In genomic region chr2:151796774-151797173, GRCh38 we compare ENCODE assay signal across 25 cellular contexts. TPM values are rescaled to one million over a fixed set of nuclear protein-coding genes. Genes with fewer than 3 reads are reported as not detected.
DNase-seq lines count a peak whose midpoint lies in the region; ATAC-seq, FAIRE-seq and TF ChIP-seq lines count a peak whose summit lies in the region.
"Had no signal": no experiment of that assay in that cellular context is flagged by ENCODE, and none has a peak within 500 bp of the region (broad histone marks: within the 10 kb centered on the region; RNA-seq: fewer than 3 reads in every experiment).

No MANE protein-coding gene starts in this region.

- WGBS in smooth muscle cell (ENCODE audit: low lambda C conversion rate): 93% methylated on average over 2 of the region's 2 CpGs

- no peak overlapping the region for H3K4me2 ChIP-seq in astrocyte (ENCODE audit: low read length)
- no peak overlapping the region for H3K4me2 ChIP-seq in smooth muscle cell

- POLR2A ChIA-PET in activated CD4-positive, alpha-beta T cell treated with anti-CD3 and anti-CD28 coated beads, Interleukin-2, amount 10 ng/mL, durations not matched to agents 7 days and 5 days (lab: Charles Lee): no interaction called here

- no peak for ATAC-seq in GM19463 (IDR thresholded peaks at IDR 0.05; ENCODE audit: unreplicated experiment)
- no peak for ATAC-seq in stimulated activated naive CD8-positive, alpha-beta T cell treated with anti-CD3 and anti-CD28 coated beads, Interleukin-15, Interleukin-2, amounts not matched to agents 100 U/mL and 50 U/mL, for 24 hours
- ATAC-seq: activated CD4-positive, alpha-beta T cell treated with anti-CD3 and anti-CD28 coated beads for 36 hours; CD8-positive, alpha-beta T cell; heart left ventricle; left colon; naive thymus-derived CD4-positive, alpha-beta T cell; pancreas; sciatic nerve had no signal

- no peak overlapping the region for H3K4me3 Mint-ChIP-seq in activated CD4-positive, alpha-beta T cell treated with anti-CD3 and anti-CD28 coated beads, Interleukin-2, amount 10 ng/mL, durations not matched to agents 7 days and 5 days
- no peak overlapping the region for H3K4me3 Mint-ChIP-seq in astrocyte (ENCODE audit: unreplicated experiment)
- no peak overlapping the region for H3K4me3 Mint-ChIP-seq in mesothelial cell of epicardium
- H3K4me3 Mint-ChIP-seq: activated CD4-positive, alpha-beta T cell treated with anti-CD3 and anti-CD28 coated beads for 36 hours; activated naive CD4-positive, alpha-beta T cell treated with anti-CD3 and anti-CD28 coated beads for 36 hours; CD8-positive, alpha-beta T cell; naive thymus-derived CD4-positive, alpha-beta T cell had no signal

- H3K27me3 ChIP-seq in astrocyte (ENCODE audit: insufficient read depth, low read length) (no peaks in the 10 kb centered on the region), smooth muscle cell (ENCODE audit: low read depth) (no peaks in the 10 kb centered on the region)
- H3K27me3 ChIP-seq: dorsolateral prefrontal cortex, heart left ventricle, pancreas, Peyer's patch, transverse colon had no signal

- H3K27me3 Mint-ChIP-seq in activated CD4-positive, alpha-beta T cell treated with anti-CD3 and anti-CD28 coated beads, Interleukin-2, amount 10 ng/mL, durations not matched to agents 7 days and 5 days: no peaks in the 10 kb centered on the region
- H3K27me3 Mint-ChIP-seq in astrocyte (ENCODE audit: low read depth, unreplicated experiment) (no peaks in the 10 kb centered on the region), mesothelial cell of epicardium (ENCODE audit: low read depth) (no peaks in the 10 kb centered on the region)
- H3K27me3 Mint-ChIP-seq: activated CD4-positive, alpha-beta T cell treated with anti-CD3 and anti-CD28 coated beads for 36 hours; naive thymus-derived CD4-positive, alpha-beta T cell had no signal

- peaks cover 13% of the 10 kb centered on the region for H3K36me3 ChIP-seq in astrocyte (ENCODE audit: insufficient read depth, low read length)
- H3K36me3 ChIP-seq in smooth muscle cell (ENCODE audit: low read depth): peaks cover 5% of the 10 kb centered on the region
- H3K36me3 ChIP-seq: pancreas, transverse colon had no signal

- TF ChIP-seq CTCF in astrocyte (IDR thresholded peaks at IDR 0.05; ENCODE audit: insufficient read depth, low read depth, low read length): no peak
- TF ChIP-seq CTCF in mesothelial cell of epicardium (IDR thresholded peaks at IDR 0.05; ENCODE audit: unreplicated experiment): no peak
- TF ChIP-seq CTCF in smooth muscle cell (IDR thresholded peaks at IDR 0.05; ENCODE audit: borderline replicate concordance, insufficient read depth, poor library complexity, severe bottlenecking): no peak

- H3K27ac ChIP-seq in astrocyte (ENCODE audit: low read depth, low read length) (no peak overlapping the region), smooth muscle cell (ENCODE audit: low read depth) (peak overlapping the region; percentile 47)
- H3K27ac ChIP-seq: dorsolateral prefrontal cortex, heart left ventricle, pancreas, Peyer's patch, transverse colon had no signal

- H3K27ac Mint-ChIP-seq in activated CD4-positive, alpha-beta T cell treated with anti-CD3 and anti-CD28 coated beads, Interleukin-2, amount 10 ng/mL, durations not matched to agents 7 days and 5 days: peak overlapping the region; percentile 50
- no peak overlapping the region for H3K27ac Mint-ChIP-seq in astrocyte (ENCODE audit: unreplicated experiment)
- peak overlapping the region; percentile 9 for H3K27ac Mint-ChIP-seq in mesothelial cell of epicardium
- H3K27ac Mint-ChIP-seq: activated CD4-positive, alpha-beta T cell treated with anti-CD3 and anti-CD28 coated beads for 36 hours; activated naive CD4-positive, alpha-beta T cell treated with anti-CD3 and anti-CD28 coated beads for 36 hours; CD8-positive, alpha-beta T cell had no signal

- no peaks in the 10 kb centered on the region for H3F3A ChIP-seq in smooth muscle cell (ENCODE audit: low read depth)

- peaks cover 1% of the 10 kb centered on the region for H3K4me1 Mint-ChIP-seq in activated CD4-positive, alpha-beta T cell treated with anti-CD3 and anti-CD28 coated beads, Interleukin-2, amount 10 ng/mL, durations not matched to agents 7 days and 5 days
- peaks cover 22% of the 10 kb centered on the region for H3K4me1 Mint-ChIP-seq in astrocyte (ENCODE audit: low read depth, unreplicated experiment)
- peaks cover 15% of the 10 kb centered on the region for H3K4me1 Mint-ChIP-seq in mesothelial cell of epicardium
- H3K4me1 Mint-ChIP-seq: naive thymus-derived CD4-positive, alpha-beta T cell had no signal

- CTCF ChIA-PET in activated CD4-positive, alpha-beta T cell treated with anti-CD3 and anti-CD28 coated beads, Interleukin-2, amount 10 ng/mL, durations not matched to agents 7 days and 5 days (lab: Charles Lee): no interaction called here

- H3K9ac ChIP-seq in astrocyte (ENCODE audit: low read length): no peak overlapping the region
- no peak overlapping the region for H3K9ac ChIP-seq in smooth muscle cell (ENCODE audit: low read depth)

- H3K4me3 ChIP-seq in astrocyte (ENCODE audit: insufficient read depth, low read depth, low read length) (no peak overlapping the region), smooth muscle cell (no peak overlapping the region)
- H3K4me3 ChIP-seq: dorsolateral prefrontal cortex, heart left ventricle, pancreas, Peyer's patch, transverse colon had no signal

- H3K36me3 Mint-ChIP-seq in activated CD4-positive, alpha-beta T cell treated with anti-CD3 and anti-CD28 coated beads, Interleukin-2, amount 10 ng/mL, durations not matched to agents 7 days and 5 days (ENCODE audit: low read depth): peaks cover 29% of the 10 kb centered on the region
- H3K36me3 Mint-ChIP-seq in astrocyte (ENCODE audit: low read depth, unreplicated experiment) (peaks cover 6% of the 10 kb centered on the region), mesothelial cell of epicardium (peaks cover 10% of the 10 kb centered on the region)

- H3K9me3 Mint-ChIP-seq in activated CD4-positive, alpha-beta T cell treated with anti-CD3 and anti-CD28 coated beads, Interleukin-2, amount 10 ng/mL, durations not matched to agents 7 days and 5 days: no peaks in the 10 kb centered on the region
- H3K9me3 Mint-ChIP-seq in astrocyte (ENCODE audit: unreplicated experiment) (no peaks in the 10 kb centered on the region), mesothelial cell of epicardium (peaks cover under 1% of the 10 kb centered on the region)
- H3K9me3 Mint-ChIP-seq: activated naive CD4-positive, alpha-beta T cell treated with anti-CD3 and anti-CD28 coated beads for 36 hours; CD8-positive, alpha-beta T cell had no signal

- no peaks in the 10 kb centered on the region for H3K4me1 ChIP-seq in astrocyte (ENCODE audit: insufficient read depth, low read length)
- H3K4me1 ChIP-seq in smooth muscle cell (ENCODE audit: low read depth): no peaks in the 10 kb centered on the region
- H3K4me1 ChIP-seq: pancreas, Peyer's patch, transverse colon had no signal

- H3K79me2 ChIP-seq in astrocyte (ENCODE audit: insufficient read depth, low read length) (no peaks in the 10 kb centered on the region), smooth muscle cell (ENCODE audit: low read depth) (peaks cover 4% of the 10 kb centered on the region)

- no peak for FAIRE-seq in astrocyte (lab: Jason Lieb, UNC)
- FAIRE-seq: GM18507, pancreas had no signal

- H4K20me1 ChIP-seq in astrocyte (ENCODE audit: insufficient read depth, low read length): no peaks in the 10 kb centered on the region
- H4K20me1 ChIP-seq in smooth muscle cell (ENCODE audit: low read depth): no peaks in the 10 kb centered on the region

- H3K9me3 ChIP-seq in astrocyte (ENCODE audit: insufficient read depth, low read depth, low read length) (no peaks in the 10 kb centered on the region), smooth muscle cell (replicated peaks; ENCODE audit: low read depth) (no peaks in the 10 kb centered on the region)
- H3K9me3 ChIP-seq: pancreas, Peyer's patch, transverse colon had no signal

- H2AFZ ChIP-seq in astrocyte (ENCODE audit: low read depth, low read length) (no peak overlapping the region), smooth muscle cell (ENCODE audit: low read depth) (no peak overlapping the region)

- DNase-seq in activated CD4-positive, alpha-beta T cell treated with anti-CD3 and anti-CD28 coated beads, Interleukin-2, amount 10 ng/mL, durations not matched to agents 7 days and 5 days: no peak
- no peak for DNase-seq in activated CD4-positive, alpha-beta T cell treated with anti-CD3 and anti-CD28 coated beads for 4 hours
- DNase-seq in astrocyte (ENCODE audit: low read depth) (peak; percentile 18), mesothelial cell of epicardium (ENCODE audit: low spot score in 2 of 2, unreplicated experiment in 2 of 2) (no peak), smooth muscle cell (lab: John Stamatoyannopoulos, UW; ENCODE audit: unreplicated experiment) (no peak), cortex of kidney (lab: John Stamatoyannopoulos, UW) (no peak)
- no peak for DNase-seq in stimulated activated naive CD8-positive, alpha-beta T cell treated with anti-CD3 and anti-CD28 coated beads, Interleukin-15, Interleukin-2, amounts not matched to agents 100 U/mL and 50 U/mL, for 24 hours
- DNase-seq: activated CD4-positive, alpha-beta T cell treated with anti-CD3 and anti-CD28 coated beads for 36 hours; activated naive CD4-positive, alpha-beta T cell treated with anti-CD3 and anti-CD28 coated beads for 36 hours; activated T-cell treated with anti-CD3 and anti-CD28 coated beads, Interleukin-2, amount 50 U/mL, for 48 hours; aorta; caudate nucleus; CD8-positive, alpha-beta T cell; dorsolateral prefrontal cortex; heart left ventricle; Kasumi-1; left colon; naive thymus-derived CD4-positive, alpha-beta T cell; NCI-H1694; pancreas; Peyer's patch; transverse colon had no signal

RNA-seq across cellular contexts. Expression of gene ARL5A, which starts 31.4 kb away (rescaled TPM):
- 10 to 100 TPM; 47.4 to 49.0 TPM for total RNA-seq in activated CD4-positive, alpha-beta T cell treated with anti-CD3 and anti-CD28 coated beads, Interleukin-2, amount 10 ng/mL, durations not matched to agents 7 days and 5 days
- total RNA-seq in astrocyte (65.6 and 69.7 TPM in 2 replicates), mesothelial cell of epicardium (52.9 to 62.2 TPM (median 58.7 TPM) in 3 replicates), smooth muscle cell (81.2 and 101 TPM in 2 replicates)
- polyA plus RNA-seq in smooth muscle cell: 21.1 and 24.2 TPM in 2 replicates
